Comparison of ENCODE assay signal across 1 cellular context in the genomic region with DNA sequence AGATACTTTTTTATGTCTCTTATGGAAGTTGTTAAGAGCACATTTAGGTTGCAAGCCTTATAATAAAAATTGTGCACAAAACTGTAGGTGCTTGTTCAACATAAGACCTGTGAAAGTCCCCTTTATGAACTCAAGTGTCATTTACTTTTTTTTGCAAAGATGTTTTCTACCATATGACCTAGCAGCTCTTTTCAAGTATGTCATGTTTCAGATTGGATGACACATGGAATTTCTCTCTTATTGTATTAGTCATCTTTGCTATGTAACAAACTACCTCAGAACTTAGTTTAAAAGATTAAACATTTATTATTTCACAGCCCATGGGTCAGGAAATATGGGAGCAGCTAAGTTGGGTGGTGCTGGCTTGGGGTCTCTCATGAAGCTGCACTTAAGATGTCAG.
TF ChIP-seq lines count a peak whose summit lies in the region.

No MANE protein-coding gene starts in this region.

TF ChIP-seq in HepG2, 621 proteins besides CTCF, POLR2A, EP300 and RAD21:
- no peak for TF ChIP-seq ZNF670 (CRISPR knock-in tag; IDR thresholded peaks at IDR 0.05; ENCODE audit: borderline replicate concordance)
- TF ChIP-seq, protein P1, sequence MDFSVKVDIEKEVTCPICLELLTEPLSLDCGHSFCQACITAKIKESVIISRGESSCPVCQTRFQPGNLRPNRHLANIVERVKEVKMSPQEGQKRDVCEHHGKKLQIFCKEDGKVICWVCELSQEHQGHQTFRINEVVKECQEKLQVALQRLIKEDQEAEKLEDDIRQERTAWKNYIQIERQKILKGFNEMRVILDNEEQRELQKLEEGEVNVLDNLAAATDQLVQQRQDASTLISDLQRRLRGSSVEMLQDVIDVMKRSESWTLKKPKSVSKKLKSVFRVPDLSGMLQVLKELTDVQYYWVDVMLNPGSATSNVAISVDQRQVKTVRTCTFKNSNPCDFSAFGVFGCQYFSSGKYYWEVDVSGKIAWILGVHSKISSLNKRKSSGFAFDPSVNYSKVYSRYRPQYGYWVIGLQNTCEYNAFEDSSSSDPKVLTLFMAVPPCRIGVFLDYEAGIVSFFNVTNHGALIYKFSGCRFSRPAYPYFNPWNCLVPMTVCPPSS (IDR thresholded peaks at IDR 0.05): no peak
- TF ChIP-seq ZNF720 (CRISPR knock-in tag; IDR thresholded peaks at IDR 0.05): no peak
- TF ChIP-seq ZBTB21 (CRISPR knock-in tag; IDR thresholded peaks at IDR 0.05): no peak
- TF ChIP-seq, protein P2, sequence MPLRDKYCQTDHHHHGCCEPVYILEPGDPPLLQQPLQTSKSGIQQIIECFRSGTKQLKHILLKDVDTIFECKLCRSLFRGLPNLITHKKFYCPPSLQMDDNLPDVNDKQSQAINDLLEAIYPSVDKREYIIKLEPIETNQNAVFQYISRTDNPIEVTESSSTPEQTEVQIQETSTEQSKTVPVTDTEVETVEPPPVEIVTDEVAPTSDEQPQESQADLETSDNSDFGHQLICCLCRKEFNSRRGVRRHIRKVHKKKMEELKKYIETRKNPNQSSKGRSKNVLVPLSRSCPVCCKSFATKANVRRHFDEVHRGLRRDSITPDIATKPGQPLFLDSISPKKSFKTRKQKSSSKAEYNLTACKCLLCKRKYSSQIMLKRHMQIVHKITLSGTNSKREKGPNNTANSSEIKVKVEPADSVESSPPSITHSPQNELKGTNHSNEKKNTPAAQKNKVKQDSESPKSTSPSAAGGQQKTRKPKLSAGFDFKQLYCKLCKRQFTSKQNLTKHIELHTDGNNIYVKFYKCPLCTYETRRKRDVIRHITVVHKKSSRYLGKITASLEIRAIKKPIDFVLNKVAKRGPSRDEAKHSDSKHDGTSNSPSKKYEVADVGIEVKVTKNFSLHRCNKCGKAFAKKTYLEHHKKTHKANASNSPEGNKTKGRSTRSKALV (CRISPR knock-in tag; IDR thresholded peaks at IDR 0.05): no peak
- TF ChIP-seq TMF1 (CRISPR knock-in tag; IDR thresholded peaks at IDR 0.05; ENCODE audit: low read depth): no peak
- TF ChIP-seq, protein P3, sequence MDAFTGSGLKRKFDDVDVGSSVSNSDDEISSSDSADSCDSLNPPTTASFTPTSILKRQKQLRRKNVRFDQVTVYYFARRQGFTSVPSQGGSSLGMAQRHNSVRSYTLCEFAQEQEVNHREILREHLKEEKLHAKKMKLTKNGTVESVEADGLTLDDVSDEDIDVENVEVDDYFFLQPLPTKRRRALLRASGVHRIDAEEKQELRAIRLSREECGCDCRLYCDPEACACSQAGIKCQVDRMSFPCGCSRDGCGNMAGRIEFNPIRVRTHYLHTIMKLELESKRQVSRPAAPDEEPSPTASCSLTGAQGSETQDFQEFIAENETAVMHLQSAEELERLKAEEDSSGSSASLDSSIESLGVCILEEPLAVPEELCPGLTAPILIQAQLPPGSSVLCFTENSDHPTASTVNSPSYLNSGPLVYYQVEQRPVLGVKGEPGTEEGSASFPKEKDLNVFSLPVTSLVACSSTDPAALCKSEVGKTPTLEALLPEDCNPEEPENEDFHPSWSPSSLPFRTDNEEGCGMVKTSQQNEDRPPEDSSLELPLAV (CRISPR knock-in tag; conservative IDR thresholded peaks at IDR 0.05; ENCODE audit: low read depth): no peak
- TF ChIP-seq, protein P4, sequence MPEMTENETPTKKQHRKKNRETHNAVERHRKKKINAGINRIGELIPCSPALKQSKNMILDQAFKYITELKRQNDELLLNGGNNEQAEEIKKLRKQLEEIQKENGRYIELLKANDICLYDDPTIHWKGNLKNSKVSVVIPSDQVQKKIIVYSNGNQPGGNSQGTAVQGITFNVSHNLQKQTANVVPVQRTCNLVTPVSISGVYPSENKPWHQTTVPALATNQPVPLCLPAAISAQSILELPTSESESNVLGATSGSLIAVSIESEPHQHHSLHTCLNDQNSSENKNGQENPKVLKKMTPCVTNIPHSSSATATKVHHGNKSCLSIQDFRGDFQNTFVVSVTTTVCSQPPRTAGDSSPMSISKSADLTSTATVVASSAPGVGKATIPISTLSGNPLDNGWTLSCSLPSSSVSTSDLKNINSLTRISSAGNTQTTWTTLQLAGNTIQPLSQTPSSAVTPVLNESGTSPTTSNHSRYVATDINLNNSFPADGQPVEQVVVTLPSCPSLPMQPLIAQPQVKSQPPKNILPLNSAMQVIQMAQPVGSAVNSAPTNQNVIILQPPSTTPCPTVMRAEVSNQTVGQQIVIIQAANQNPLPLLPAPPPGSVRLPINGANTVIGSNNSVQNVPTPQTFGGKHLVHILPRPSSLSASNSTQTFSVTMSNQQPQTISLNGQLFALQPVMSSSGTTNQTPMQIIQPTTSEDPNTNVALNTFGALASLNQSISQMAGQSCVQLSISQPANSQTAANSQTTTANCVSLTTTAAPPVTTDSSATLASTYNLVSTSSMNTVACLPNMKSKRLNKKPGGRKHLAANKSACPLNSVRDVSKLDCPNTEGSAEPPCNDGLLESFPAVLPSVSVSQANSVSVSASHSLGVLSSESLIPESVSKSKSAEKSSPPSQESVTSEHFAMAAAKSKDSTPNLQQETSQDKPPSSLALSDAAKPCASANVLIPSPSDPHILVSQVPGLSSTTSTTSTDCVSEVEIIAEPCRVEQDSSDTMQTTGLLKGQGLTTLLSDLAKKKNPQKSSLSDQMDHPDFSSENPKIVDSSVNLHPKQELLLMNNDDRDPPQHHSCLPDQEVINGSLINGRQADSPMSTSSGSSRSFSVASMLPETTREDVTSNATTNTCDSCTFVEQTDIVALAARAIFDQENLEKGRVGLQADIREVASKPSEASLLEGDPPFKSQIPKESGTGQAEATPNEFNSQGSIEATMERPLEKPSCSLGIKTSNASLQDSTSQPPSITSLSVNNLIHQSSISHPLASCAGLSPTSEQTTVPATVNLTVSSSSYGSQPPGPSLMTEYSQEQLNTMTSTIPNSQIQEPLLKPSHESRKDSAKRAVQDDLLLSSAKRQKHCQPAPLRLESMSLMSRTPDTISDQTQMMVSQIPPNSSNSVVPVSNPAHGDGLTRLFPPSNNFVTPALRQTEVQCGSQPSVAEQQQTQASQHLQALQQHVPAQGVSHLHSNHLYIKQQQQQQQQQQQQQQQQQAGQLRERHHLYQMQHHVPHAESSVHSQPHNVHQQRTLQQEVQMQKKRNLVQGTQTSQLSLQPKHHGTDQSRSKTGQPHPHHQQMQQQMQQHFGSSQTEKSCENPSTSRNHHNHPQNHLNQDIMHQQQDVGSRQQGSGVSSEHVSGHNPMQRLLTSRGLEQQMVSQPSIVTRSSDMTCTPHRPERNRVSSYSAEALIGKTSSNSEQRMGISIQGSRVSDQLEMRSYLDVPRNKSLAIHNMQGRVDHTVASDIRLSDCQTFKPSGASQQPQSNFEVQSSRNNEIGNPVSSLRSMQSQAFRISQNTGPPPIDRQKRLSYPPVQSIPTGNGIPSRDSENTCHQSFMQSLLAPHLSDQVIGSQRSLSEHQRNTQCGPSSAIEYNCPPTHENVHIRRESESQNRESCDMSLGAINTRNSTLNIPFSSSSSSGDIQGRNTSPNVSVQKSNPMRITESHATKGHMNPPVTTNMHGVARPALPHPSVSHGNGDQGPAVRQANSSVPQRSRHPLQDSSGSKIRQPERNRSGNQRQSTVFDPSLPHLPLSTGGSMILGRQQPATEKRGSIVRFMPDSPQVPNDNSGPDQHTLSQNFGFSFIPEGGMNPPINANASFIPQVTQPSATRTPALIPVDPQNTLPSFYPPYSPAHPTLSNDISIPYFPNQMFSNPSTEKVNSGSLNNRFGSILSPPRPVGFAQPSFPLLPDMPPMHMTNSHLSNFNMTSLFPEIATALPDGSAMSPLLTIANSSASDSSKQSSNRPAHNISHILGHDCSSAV (CRISPR knock-in tag; IDR thresholded peaks at IDR 0.05; ENCODE audit: borderline replicate concordance): no peak
- no peak for TF ChIP-seq SP1 (IDR thresholded peaks at IDR 0.05)
- TF ChIP-seq SP1 (CRISPR knock-in tag; IDR thresholded peaks at IDR 0.05): no peak
- TF ChIP-seq RBAK (CRISPR knock-in tag; IDR thresholded peaks at IDR 0.05): no peak
